ENCODE assay signal across 16 cellular contexts in the genomic region with DNA sequence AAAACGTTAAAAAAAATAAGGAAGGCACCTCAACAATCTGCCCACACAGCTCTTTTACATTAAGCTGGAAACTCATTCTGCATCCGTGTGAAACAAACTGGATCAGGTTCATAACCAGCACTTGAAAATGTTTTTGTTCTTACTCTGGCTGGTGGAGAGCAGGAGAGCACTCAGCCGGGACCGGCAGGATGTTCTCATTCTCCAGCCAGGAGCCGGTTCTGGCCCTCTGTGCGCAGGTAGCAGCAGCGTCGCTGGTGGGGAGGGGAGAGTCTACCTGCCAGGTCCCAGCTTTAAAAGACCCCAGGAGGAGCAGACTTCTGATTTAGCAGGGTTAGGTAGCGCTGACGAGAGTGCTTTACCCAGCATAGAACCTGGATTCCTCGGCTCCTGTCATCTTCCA.
DNase-seq lines count a peak whose midpoint lies in the region; ATAC-seq, FAIRE-seq and TF ChIP-seq lines count a peak whose summit lies in the region.
"Had no signal": no experiment of that assay in that cellular context is flagged by ENCODE, and none has a peak within 500 bp of the region (broad histone marks: within the 10 kb centered on the region; RNA-seq: fewer than 3 reads in every experiment).

No MANE protein-coding gene starts in this region.

- intact Hi-C loops in left lung (cut with DNase I) = no loop called here

- H3K27me3 ChIP-seq in left lung = no peaks in the 10 kb centered on the region

- DNase-seq in NCI-H2029 (lab: John Stamatoyannopoulos, UW) = peak; percentile 58
- peak; percentile 20 for DNase-seq in NCI-H2196 treated with DMSO at 0.1 percent for 48 hours (lab: John Stamatoyannopoulos, UW; ENCODE audit: unreplicated experiment)
- peak in 1 of 2 donors; percentile 61 for DNase-seq in left lung
- no peak for DNase-seq in frontal cortex (ENCODE audit: low spot score in 2 of 2)
- no peak for DNase-seq in NCI-H69 (lab: John Stamatoyannopoulos, UW)
- no peak for DNase-seq in LoVo (ENCODE audit: low spot score)
- DNase-seq: ACHN, AML-193, COR-L47, H9, MG63, NCI-H1105, NCI-H1694 treated with DMSO at 0.1 percent for 48 hours, NCI-H446 had no signal

- TF ChIP-seq CTCF in left lung (IDR thresholded peaks at IDR 0.05) = no peak

- no peaks in the 10 kb centered on the region for H3K4me1 ChIP-seq in left lung

- H3K36me3 ChIP-seq in left lung = no peaks in the 10 kb centered on the region
- H3K36me3 ChIP-seq: MG63 had no signal

- ATAC-seq in left lung = peak; percentile 94
- no peak for ATAC-seq in HG02623 (IDR thresholded peaks at IDR 0.05; ENCODE audit: unreplicated experiment)

- H3K9me3 ChIP-seq in left lung = peaks cover 0 to 10% of the 10 kb centered on the region in 2 donors
- H3K9me3 ChIP-seq: MG63 had no signal

- FAIRE-seq in frontal cortex (lab: Jason Lieb, UNC) = no peak

- H3K27ac ChIP-seq in left lung = no peak overlapping the region
- H3K27ac ChIP-seq: KMS-11 had no signal

- no peak overlapping the region for H3K4me3 ChIP-seq in left lung
- H3K4me3 ChIP-seq: MG63 had no signal

Comparison
In these comparisons a context has a peak if more than half of its experiments do, and no peak if none do; other contexts are left out.
1. DNase-seq: peak in NCI-H2029 (single experiment) and NCI-H2196 treated with DMSO at 0.1 percent for 48 hours (single experiment); none in frontal cortex (0 of 2), NCI-H69 (single experiment) and LoVo (single experiment).